ENCODE assay signal across 8 cellular contexts in genomic region chr5:59715228-59715627, GRCh38.
"Had no signal": no experiment of that assay in that cellular context is flagged by ENCODE, and none has a peak within 500 bp of the region (broad histone marks: within the 10 kb centered on the region; RNA-seq: fewer than 3 reads in every experiment).

No MANE protein-coding gene starts in this region.

- H3K4me3 Mint-ChIP-seq: H9 had no signal

- H3K27ac ChIP-seq: GM23248 had no signal

- ATAC-seq: K562 had no signal

- H3K4me3 ChIP-seq: GM23248, K562 had no signal

- DNase-seq: GM23248, GOT3, H9, HCEC 1CT, IMR-90, KG1 had no signal

- FAIRE-seq: H54, K562 had no signal
